24 cellular contexts compared by ENCODE assay signal in genomic region chr4:2284161-2284933, GRCh38. TPM values are rescaled to one million over a fixed set of nuclear protein-coding genes. Genes with fewer than 3 reads are reported as not detected.
DNase-seq lines count a peak whose midpoint lies in the region; ATAC-seq and TF ChIP-seq lines count a peak whose summit lies in the region.
"Had no signal": no experiment of that assay in that cellular context is flagged by ENCODE, and none has a peak within 500 bp of the region (broad histone marks: within the 10 kb centered on the region; RNA-seq: fewer than 3 reads in every experiment).

No MANE protein-coding gene starts in this region.

- DNase-seq in activated naive CD4-positive, alpha-beta T cell treated with anti-CD3 and anti-CD28 coated beads, Interleukin-2, amount 50 U/mL, for 16 hours: peak; percentile 8
- DNase-seq in activated naive CD4-positive, alpha-beta T cell treated with anti-CD3 and anti-CD28 coated beads for 36 hours: no peak
- DNase-seq in RWPE2 (ENCODE audit: low spot score) (peak; percentile 26), left lung (peak; percentile 18 to 54), DMS 273 treated with DMSO at 0.1 percent for 48 hours (lab: John Stamatoyannopoulos, UW) (no peak), SKM-1 treated with dmso at 0.1 percent for 144 hours (lab: John Stamatoyannopoulos, UW; ENCODE audit: unreplicated experiment) (no peak)
- DNase-seq: activated CD4-positive, alpha-beta T cell treated with anti-CD3 and anti-CD28 coated beads for 48 hours; GOT3; NCI-H1092; NCI-H2029; NCI-H345; NCI-H82; nucleus accumbens; OCI-M1; SIG-M5; stimulated activated CD4-positive, alpha-beta T cell treated with anti-CD3 and anti-CD28 coated beads, Interleukin-4, amount 100 ng/mL, for 4 hours; stimulated activated naive CD8-positive, alpha-beta T cell treated with anti-CD3 and anti-CD28 coated beads, Interleukin-15, amount 100 ng/mL, for 72 hours; transverse colon had no signal

- H3K4me3 ChIP-seq in RWPE2 (ENCODE audit: severe bottlenecking): no peak overlapping the region
- H3K4me3 ChIP-seq in left lung: no peak overlapping the region
- no peak overlapping the region for H3K4me3 ChIP-seq in thymus (ENCODE audit: low read length)
- H3K4me3 ChIP-seq: A549, adrenal gland, breast epithelium, coronary artery, transverse colon had no signal

- H3K4me1 ChIP-seq in RWPE2 (ENCODE audit: insufficient read depth, poor library complexity, severe bottlenecking) (no peaks in the 10 kb centered on the region), left lung (peaks cover 0 to 4% of the 10 kb centered on the region in 2 donors), thymus (ENCODE audit: control insufficient read depth, insufficient read depth, low read length) (peaks cover 38% of the 10 kb centered on the region)
- H3K4me1 ChIP-seq: A549, adrenal gland, breast epithelium, transverse colon had no signal

- no peak for TF ChIP-seq CTCF in RWPE2 (IDR thresholded peaks at IDR 0.05; ENCODE audit: poor library complexity, severe bottlenecking)
- no peak for TF ChIP-seq CTCF in left lung (IDR thresholded peaks at IDR 0.05)

- H3K36me3 Mint-ChIP-seq in activated naive CD4-positive, alpha-beta T cell treated with anti-CD3 and anti-CD28 coated beads for 36 hours (ENCODE audit: low read depth): no peaks in the 10 kb centered on the region

- no peaks in the 10 kb centered on the region for H3K27me3 Mint-ChIP-seq in activated naive CD4-positive, alpha-beta T cell treated with anti-CD3 and anti-CD28 coated beads for 36 hours (ENCODE audit: low read depth)
- H3K27me3 Mint-ChIP-seq: stimulated activated naive CD8-positive, alpha-beta T cell treated with anti-CD3 and anti-CD28 coated beads, Interleukin-15, amount 100 ng/mL, for 72 hours had no signal

- no peaks in the 10 kb centered on the region for H3K36me3 ChIP-seq in RWPE2 (ENCODE audit: low read depth)
- H3K36me3 ChIP-seq in left lung: no peaks in the 10 kb centered on the region
- no peaks in the 10 kb centered on the region for H3K36me3 ChIP-seq in thymus (ENCODE audit: control insufficient read depth, insufficient read depth)
- H3K36me3 ChIP-seq: adrenal gland, breast epithelium, transverse colon had no signal

- H3K9me3 Mint-ChIP-seq in activated naive CD4-positive, alpha-beta T cell treated with anti-CD3 and anti-CD28 coated beads for 36 hours: no peaks in the 10 kb centered on the region

- H3K4me1 Mint-ChIP-seq in activated naive CD4-positive, alpha-beta T cell treated with anti-CD3 and anti-CD28 coated beads for 36 hours (ENCODE audit: low read depth): peaks cover 39% of the 10 kb centered on the region

- H3K27ac ChIP-seq in RWPE2 (ENCODE audit: poor library complexity, severe bottlenecking) (no peak overlapping the region), left lung (no peak overlapping the region), thymus (ENCODE audit: low read depth) (peak overlapping the region; percentile 0)
- H3K27ac ChIP-seq: A549, adrenal gland, breast epithelium, coronary artery, transverse colon had no signal

- no peak overlapping the region for H3K4me3 Mint-ChIP-seq in activated naive CD4-positive, alpha-beta T cell treated with anti-CD3 and anti-CD28 coated beads for 36 hours
- H3K4me3 Mint-ChIP-seq: stimulated activated naive CD8-positive, alpha-beta T cell treated with anti-CD3 and anti-CD28 coated beads, Interleukin-15, amount 100 ng/mL, for 72 hours had no signal

- ATAC-seq in RWPE2 (ENCODE audit: low read depth) (no peak), left lung (no peak), HG03469 (IDR thresholded peaks at IDR 0.05; ENCODE audit: unreplicated experiment) (no peak)
- ATAC-seq: A549; stimulated activated naive CD8-positive, alpha-beta T cell treated with anti-CD3 and anti-CD28 coated beads, Interleukin-15, amount 100 ng/mL, for 72 hours had no signal

- no peaks in the 10 kb centered on the region for H3K27me3 ChIP-seq in RWPE2 (ENCODE audit: insufficient read depth, poor library complexity, severe bottlenecking)
- no peaks in the 10 kb centered on the region for H3K27me3 ChIP-seq in left lung
- no peaks in the 10 kb centered on the region for H3K27me3 ChIP-seq in thymus (ENCODE audit: control insufficient read depth, insufficient read depth)
- H3K27me3 ChIP-seq: adrenal gland, breast epithelium, transverse colon had no signal

- intact Hi-C loops in activated naive CD4-positive, alpha-beta T cell treated with anti-CD3 and anti-CD28 coated beads for 36 hours (cut with micrococcal nuclease): loop anchor here (5.0 kb wide), 2 partner anchors 78 to 253 kb away; partner anchors contain the start of gene FAM193A
- intact Hi-C loops in left lung (cut with DNase I): no loop called here

- CTCF ChIA-PET in activated naive CD4-positive, alpha-beta T cell treated with anti-CD3 and anti-CD28 coated beads for 36 hours (lab: Charles Lee): no interaction called here

- WGBS in thymus: 97% methylated on average over 23 of the region's 23 CpGs

- H3K9me3 ChIP-seq in RWPE2 (ENCODE audit: severe bottlenecking) (no peaks in the 10 kb centered on the region), left lung (no peaks in the 10 kb centered on the region), thymus (ENCODE audit: control insufficient read depth) (no peaks in the 10 kb centered on the region)
- H3K9me3 ChIP-seq: A549, adrenal gland, breast epithelium, transverse colon had no signal

- no peak overlapping the region for H3K27ac Mint-ChIP-seq in activated naive CD4-positive, alpha-beta T cell treated with anti-CD3 and anti-CD28 coated beads for 36 hours

RNA-seq across cellular contexts. Expression of gene MXD4, which starts 22.4 kb away (rescaled TPM):
- total RNA-seq in activated naive CD4-positive, alpha-beta T cell treated with anti-CD3 and anti-CD28 coated beads for 36 hours: 1 to 10 TPM; 2.3 to 2.7 TPM
- total RNA-seq in left lung: 10 to 100 TPM; 52.4 to 84.6 TPM
- polyA plus RNA-seq in thymus: 72.7 TPM

RNA-seq across cellular contexts. Expression of gene HAUS3, which starts 42.4 kb away (rescaled TPM):
- total RNA-seq in activated naive CD4-positive, alpha-beta T cell treated with anti-CD3 and anti-CD28 coated beads for 36 hours: 10 to 100 TPM; 18.0 to 18.1 TPM
- 10 to 100 TPM in 1 of 2 donors, 1 to 10 TPM in 1; 9.7 to 13.3 TPM for total RNA-seq in left lung
- 26.6 TPM for polyA plus RNA-seq in thymus

RNA-seq across cellular contexts. Expression of gene POLN, which starts 42.4 kb away (rescaled TPM):
- 1 to 10 TPM in 1 of 2 experiments, under 1 TPM in 1; 0.91 to 1.3 TPM for total RNA-seq in activated naive CD4-positive, alpha-beta T cell treated with anti-CD3 and anti-CD28 coated beads for 36 hours
- 1 to 10 TPM; 3.3 to 3.6 TPM for total RNA-seq in left lung
- 2.9 TPM for polyA plus RNA-seq in thymus

Comparison
In these comparisons a context has a peak if more than half of its experiments do, and no peak if none do; other contexts are left out.
1. DNase-seq: peak in activated naive CD4-positive, alpha-beta T cell treated with anti-CD3 and anti-CD28 coated beads, Interleukin-2, amount 50 U/mL, for 16 hours (single experiment), RWPE2 (single experiment) and left lung (2 of 2); none in activated naive CD4-positive, alpha-beta T cell treated with anti-CD3 and anti-CD28 coated beads for 36 hours (single experiment), DMS 273 treated with DMSO at 0.1 percent for 48 hours (single experiment) and SKM-1 treated with dmso at 0.1 percent for 144 hours (single experiment).
2. RNA of gene MXD4, which starts 22.4 kb away (total RNA-seq): 52.4 to 84.6 TPM in left lung; 2.3 to 2.7 TPM in activated naive CD4-positive, alpha-beta T cell treated with anti-CD3 and anti-CD28 coated beads for 36 hours; every median in the first group is over 10 times any median in the second.